ENCODE assay signal across 8 cellular contexts in the genomic region with DNA sequence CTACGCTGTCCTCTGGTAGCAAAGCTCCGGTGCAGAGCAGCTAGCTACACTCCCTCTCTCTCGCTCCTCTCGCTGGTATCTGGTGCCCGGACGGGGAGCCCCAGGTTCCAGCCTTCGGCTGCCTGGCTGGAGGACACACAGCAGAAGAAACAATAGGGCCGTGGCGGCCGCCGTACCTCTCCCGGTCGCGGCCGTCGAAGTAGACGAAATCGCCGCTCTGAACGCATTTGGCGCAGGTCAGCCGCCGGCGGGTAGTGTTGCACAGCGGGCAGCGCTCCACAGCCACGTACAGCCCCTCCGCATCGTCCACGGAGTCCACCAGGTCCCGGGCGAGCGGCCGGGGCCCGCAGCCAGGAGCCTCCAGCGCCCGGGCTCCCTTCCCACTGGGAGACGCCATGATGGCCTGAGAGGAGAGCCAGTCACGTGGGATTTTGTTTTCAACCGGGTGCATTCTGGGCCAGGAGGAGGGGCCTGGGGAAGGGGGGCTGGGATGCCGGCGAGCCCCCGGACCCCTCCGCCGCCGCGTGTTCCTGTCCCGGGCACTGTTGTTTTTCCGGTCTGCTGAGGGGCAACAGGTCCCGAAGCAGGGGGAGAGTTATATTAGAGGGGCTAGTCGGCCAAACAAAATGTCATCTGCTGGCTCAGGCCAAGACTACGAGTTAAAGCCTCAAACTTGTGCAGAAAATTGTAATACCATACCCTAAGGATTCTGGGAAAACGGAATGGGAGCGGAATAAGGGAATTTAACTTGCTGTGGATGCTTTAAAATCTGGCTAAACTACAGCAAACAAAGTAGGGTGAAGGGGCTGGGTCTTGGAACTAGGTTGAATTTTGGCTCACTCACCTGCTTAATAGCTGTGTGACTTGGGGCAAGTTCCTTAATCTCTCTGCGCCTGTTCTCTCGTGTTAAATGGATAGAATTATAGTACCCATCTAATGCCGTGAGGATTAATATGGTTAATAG. TPM values are rescaled to one million over a fixed set of nuclear protein-coding genes. Genes with fewer than 3 reads are reported as not detected.
A peak's percentile ranks its signal among the peaks of the same experiment; 100 is the strongest.
DNase-seq lines count a peak whose midpoint lies in the region; ATAC-seq and TF ChIP-seq lines count a peak whose summit lies in the region.

ATG14 (minus strand) TSS at position 405 of the 964 bp plus-strand sequence; CDS start at position 397, 8 bp downstream.

- H3K27me3 ChIP-seq in Panc1 (ENCODE audit: control insufficient read depth, insufficient read depth, low read length) = peaks cover 3% of the 10 kb centered on the region; the same call in 1 of the 2 replicates

- H3K27ac Mint-ChIP-seq in activated T-helper 1 cell treated with anti-CD3 and anti-CD28 coated beads, Interleukin-12 subunit alpha, Interleukin-12 subunit beta, Interleukin-2, Interleukin-4 antibody, amounts not matched to agents 30 ng/mL and 10 ng/mL and 1 ng/mL, durations not matched to agents 14 hours and 24 hours and 36 hours = peak within 1 kb of the TSS; percentile 85
- H3K27ac Mint-ChIP-seq in natural killer cell treated with Interleukin-12 subunit alpha and Interleukin-12 subunit beta and Interleukin-15 and Interleukin-18, amount 100 ng/mL, for 72 hours = peak within 1 kb of the TSS; percentile 57 to 89

- ATAC-seq in GM21619 (IDR thresholded peaks at IDR 0.05; ENCODE audit: unreplicated experiment) (peak; percentile 96), Panc1 (peak; percentile 99)
- ATAC-seq in natural killer cell treated with Interleukin-12 subunit alpha and Interleukin-12 subunit beta and Interleukin-15 and Interleukin-18, amount 100 ng/mL, for 72 hours = peak; percentile 98 to 99

- H3K9me3 Mint-ChIP-seq in activated T-helper 1 cell treated with anti-CD3 and anti-CD28 coated beads, Interleukin-12 subunit alpha, Interleukin-12 subunit beta, Interleukin-2, Interleukin-4 antibody, amounts not matched to agents 30 ng/mL and 10 ng/mL and 1 ng/mL, durations not matched to agents 14 hours and 24 hours and 36 hours = no peaks in the 10 kb centered on the region
- no peaks in the 10 kb centered on the region for H3K9me3 Mint-ChIP-seq in natural killer cell treated with Interleukin-12 subunit alpha and Interleukin-12 subunit beta and Interleukin-15 and Interleukin-18, amount 100 ng/mL, for 72 hours

- H3K27ac ChIP-seq in Panc1 (ENCODE audit: low read length) = peak within 1 kb of the TSS; percentile 95

- H3K36me3 ChIP-seq in Panc1 (ENCODE audit: control insufficient read depth, insufficient read depth, low read length) = no peaks in the 10 kb centered on the region; the same call in 1 of the 2 replicates

- peaks cover 29% of the 10 kb centered on the region for H3K4me1 Mint-ChIP-seq in activated T-helper 1 cell treated with anti-CD3 and anti-CD28 coated beads, Interleukin-12 subunit alpha, Interleukin-12 subunit beta, Interleukin-2, Interleukin-4 antibody, amounts not matched to agents 30 ng/mL and 10 ng/mL and 1 ng/mL, durations not matched to agents 14 hours and 24 hours and 36 hours (ENCODE audit: low read depth)
- H3K4me1 Mint-ChIP-seq in natural killer cell treated with Interleukin-12 subunit alpha and Interleukin-12 subunit beta and Interleukin-15 and Interleukin-18, amount 100 ng/mL, for 72 hours (ENCODE audit: low read depth in 2 of 2) = peaks cover 14 to 18% of the 10 kb centered on the region in 2 donors

- POLR2A ChIA-PET in Panc1 (lab: Charles Lee) = no interaction called here

- peaks cover 15% of the 10 kb centered on the region for H3K4me1 ChIP-seq in Panc1 (ENCODE audit: control insufficient read depth, insufficient read depth, low read length)

- H3K36me3 Mint-ChIP-seq in activated T-helper 1 cell treated with anti-CD3 and anti-CD28 coated beads, Interleukin-12 subunit alpha, Interleukin-12 subunit beta, Interleukin-2, Interleukin-4 antibody, amounts not matched to agents 30 ng/mL and 10 ng/mL and 1 ng/mL, durations not matched to agents 14 hours and 24 hours and 36 hours (ENCODE audit: low read depth) = no peaks in the 10 kb centered on the region
- H3K36me3 Mint-ChIP-seq in natural killer cell treated with Interleukin-12 subunit alpha and Interleukin-12 subunit beta and Interleukin-15 and Interleukin-18, amount 100 ng/mL, for 72 hours = no peaks in the 10 kb centered on the region

- BruUV-seq in Panc1 (replicated peaks; lab: Mats Ljungman, UMichigan) = no TSS peak

- H3K4me3 Mint-ChIP-seq in activated T-helper 1 cell treated with anti-CD3 and anti-CD28 coated beads, Interleukin-12 subunit alpha, Interleukin-12 subunit beta, Interleukin-2, Interleukin-4 antibody, amounts not matched to agents 30 ng/mL and 10 ng/mL and 1 ng/mL, durations not matched to agents 14 hours and 24 hours and 36 hours = peak within 1 kb of the TSS; percentile 89
- H3K4me3 Mint-ChIP-seq in natural killer cell treated with Interleukin-12 subunit alpha and Interleukin-12 subunit beta and Interleukin-15 and Interleukin-18, amount 100 ng/mL, for 72 hours = peak within 1 kb of the TSS; percentile 48

- no peak for TF ChIP-seq CTCF in Panc1 (IDR thresholded peaks at IDR 0.05)

- no peaks in the 10 kb centered on the region for H3K27me3 Mint-ChIP-seq in activated T-helper 1 cell treated with anti-CD3 and anti-CD28 coated beads, Interleukin-12 subunit alpha, Interleukin-12 subunit beta, Interleukin-2, Interleukin-4 antibody, amounts not matched to agents 30 ng/mL and 10 ng/mL and 1 ng/mL, durations not matched to agents 14 hours and 24 hours and 36 hours (ENCODE audit: insufficient read depth)
- no peaks in the 10 kb centered on the region for H3K27me3 Mint-ChIP-seq in natural killer cell treated with Interleukin-12 subunit alpha and Interleukin-12 subunit beta and Interleukin-15 and Interleukin-18, amount 100 ng/mL, for 72 hours

- DNase-seq in DMS53 treated with DMSO at 0.1 percent for 48 hours (lab: John Stamatoyannopoulos, UW; ENCODE audit: unreplicated experiment) (peak; percentile 59), KG1 (lab: John Stamatoyannopoulos, UW) (peak; percentile 58), Panc1 (ENCODE audit: low read depth, low spot score) (peak; percentile 27), fibroblast of peridontal ligament (ENCODE audit: extremely low read depth) (peak; percentile 79)
- DNase-seq in activated T-helper 1 cell treated with anti-CD3 and anti-CD28 coated beads, Interleukin-12 subunit alpha, Interleukin-12 subunit beta, Interleukin-2, Interleukin-4 antibody, amounts not matched to agents 30 ng/mL and 10 ng/mL and 1 ng/mL, durations not matched to agents 14 hours and 24 hours and 36 hours (ENCODE audit: low spot score) = peak; percentile 70
- DNase-seq in natural killer cell treated with Interleukin-12 subunit alpha and Interleukin-12 subunit beta and Interleukin-15 and Interleukin-18, amount 100 ng/mL, for 72 hours (ENCODE audit: low spot score) = peak; percentile 88
- peak; percentile 74 for DNase-seq in stimulated activated naive CD4-positive, alpha-beta T cell treated with Interleukin-2 at 50 U/mL for 16 hours (lab: John Stamatoyannopoulos, UW)

- CTCF ChIA-PET in Panc1 (lab: Charles Lee) = no interaction called here

- in situ Hi-C loops in Panc1 (cut with HindIII; ENCODE audit: low pct_unique_long_range_greater_than_20kb, low sequenced_read_pairs) = no loop called here

- peak within 1 kb of the TSS; percentile 76 to 86 for H3K4me3 ChIP-seq in Panc1 (ENCODE audit: low read depth in 2 of 2, low read length in 2 of 2)

- intact Hi-C loops in Panc1 (cut with micrococcal nuclease; ENCODE audit: unreplicated experiment) = no loop called here
- intact Hi-C loops in activated T-helper 1 cell treated with anti-CD3 and anti-CD28 coated beads, Interleukin-12 subunit alpha, Interleukin-12 subunit beta, Interleukin-2, Interleukin-4 antibody, amounts not matched to agents 30 ng/mL and 10 ng/mL and 1 ng/mL, durations not matched to agents 14 hours and 24 hours and 36 hours (cut with micrococcal nuclease) = loop anchor here (1.0 to 5.0 kb wide), 6 partner anchors 25 to 384 kb away; partner anchors contain the start of genes DLGAP5, FBXO34, SOCS4 and WDHD1

- no peaks in the 10 kb centered on the region for H3K9me3 ChIP-seq in Panc1 (ENCODE audit: control insufficient read depth, insufficient read depth, low read depth, low read length)

RNA-seq across cellular contexts. Expression of gene ATG14, which starts in this region (rescaled TPM):
- 7.1 TPM for total RNA-seq in Panc1 (2021; ENCODE audit: unreplicated experiment)
- polyA plus RNA-seq in Panc1 (2012; ENCODE audit: insufficient read length) = 3.3 TPM
- 4.8 and 6.2 TPM in 2 replicates for total RNA-seq in activated T-helper 1 cell treated with anti-CD3 and anti-CD28 coated beads, Interleukin-12 subunit alpha, Interleukin-12 subunit beta, Interleukin-2, Interleukin-4 antibody, amounts not matched to agents 30 ng/mL and 10 ng/mL and 1 ng/mL, durations not matched to agents 14 hours and 24 hours and 36 hours
- total RNA-seq in natural killer cell treated with Interleukin-12 subunit alpha and Interleukin-12 subunit beta and Interleukin-15 and Interleukin-18, amount 100 ng/mL, for 72 hours = 1 to 10 TPM; 7.2 to 7.3 TPM

Comparison
In these comparisons a context has a peak if more than half of its experiments do, and no peak if none do; other contexts are left out.
1. Peak in every context shown above with its lines: DNase-seq, ATAC-seq, H3K4me3 ChIP-seq and H3K27ac ChIP-seq.
2. DNase-seq: peak in every context shown above with its lines; median percentile 88 in natural killer cell treated with Interleukin-12 subunit alpha and Interleukin-12 subunit beta and Interleukin-15 and Interleukin-18, amount 100 ng/mL, for 72 hours; 79 in fibroblast of peridontal ligament; 74 in stimulated activated naive CD4-positive, alpha-beta T cell treated with Interleukin-2 at 50 U/mL for 16 hours; 70 in activated T-helper 1 cell treated with anti-CD3 and anti-CD28 coated beads, Interleukin-12 subunit alpha, Interleukin-12 subunit beta, Interleukin-2, Interleukin-4 antibody, amounts not matched to agents 30 ng/mL and 10 ng/mL and 1 ng/mL, durations not matched to agents 14 hours and 24 hours and 36 hours; 59 in DMS53 treated with DMSO at 0.1 percent for 48 hours; 58 in KG1; 27 in Panc1.